In genomic region chr6:900716-901605, GRCh38 we compare ENCODE assay signal across 18 cellular contexts.
DNase-seq lines count a peak whose midpoint lies in the region; ATAC-seq and TF ChIP-seq lines count a peak whose summit lies in the region.
"Had no signal": no experiment of that assay in that cellular context is flagged by ENCODE, and none has a peak within 500 bp of the region (broad histone marks: within the 10 kb centered on the region; RNA-seq: fewer than 3 reads in every experiment).

No MANE protein-coding gene starts in this region.

- H3K27me3 ChIP-seq in Caco-2 (replicated peaks; ENCODE audit: control insufficient read depth, insufficient read depth, low read length) (no peaks in the 10 kb centered on the region), body of pancreas (no peaks in the 10 kb centered on the region), left lung (no peaks in the 10 kb centered on the region), upper lobe of left lung (no peaks in the 10 kb centered on the region), Karpas-422 (ENCODE audit: low read length) (no peaks in the 10 kb centered on the region)

- TF ChIP-seq EP300 in upper lobe of left lung (IDR thresholded peaks at IDR 0.05), result no peak

- no peak overlapping the region for H2AFZ ChIP-seq in Karpas-422 (ENCODE audit: low read length)

- H3K79me2 ChIP-seq in Karpas-422 (ENCODE audit: low read length), result no peaks in the 10 kb centered on the region

- H3K27ac ChIP-seq in body of pancreas (peak overlapping the region; percentile 60 to 91 (median 76)), left lung (no peak overlapping the region), upper lobe of left lung (no peak overlapping the region), Karpas-422 (ENCODE audit: low read length) (no peak overlapping the region)
- H3K27ac ChIP-seq: RWPE1 had no signal

- no peaks in the 10 kb centered on the region for H3K27me3 Mint-ChIP-seq in Caco-2 (ENCODE audit: insufficient read depth, unreplicated experiment)

- peak overlapping the region; percentile 65 for H3K4me3 Mint-ChIP-seq in Caco-2 (ENCODE audit: unreplicated experiment)
- H3K4me3 Mint-ChIP-seq: CD8-positive, alpha-beta T cell; IgD-negative memory B cell had no signal

- TF ChIP-seq CTCF in Caco-2 (IDR thresholded peaks at IDR 0.05; ENCODE audit: insufficient read depth in 1 of 2, low read depth in 1 of 2, low read length in 1 of 2, severe bottlenecking in 1 of 2, unreplicated experiment in 1 of 2) (no peak), body of pancreas (IDR thresholded peaks at IDR 0.05) (peak in 1 of 7 experiments; percentile 1), left lung (IDR thresholded peaks at IDR 0.05) (no peak), upper lobe of left lung (IDR thresholded peaks at IDR 0.05) (no peak)

- H3K36me3 ChIP-seq in Caco-2 (ENCODE audit: control insufficient read depth, insufficient read depth, low read length) (no peaks in the 10 kb centered on the region), body of pancreas (replicated peaks in 1 of 2; ENCODE audit: insufficient read depth in 1 of 2, low read depth in 2 of 2) (no peaks in the 10 kb centered on the region), left lung (no peaks in the 10 kb centered on the region), upper lobe of left lung (no peaks in the 10 kb centered on the region), Karpas-422 (ENCODE audit: insufficient read depth, low read length) (no peaks in the 10 kb centered on the region)

- CTCF ChIA-PET in Caco-2 (lab: Charles Lee), result no interaction called here

- POLR2A ChIA-PET in Caco-2 (lab: Charles Lee), result no interaction called here

- H4K20me1 ChIP-seq in Karpas-422 (ENCODE audit: insufficient read depth, low read depth, low read length), result no peaks in the 10 kb centered on the region

- H3K4me1 Mint-ChIP-seq in Caco-2 (ENCODE audit: low read depth, unreplicated experiment), result peaks cover 12% of the 10 kb centered on the region

- ATAC-seq in body of pancreas (peak; percentile 85), left lung (peak; percentile 57), GM21515 (IDR thresholded peaks at IDR 0.05; ENCODE audit: unreplicated experiment) (no peak), upper lobe of left lung (ENCODE audit: low FRiP score in 2 of 2) (no peak)
- ATAC-seq: CD8-positive, alpha-beta T cell had no signal

- TF ChIP-seq POLR2A in body of pancreas (IDR thresholded peaks at IDR 0.05) (peak; percentile 26 to 50 (median 48)), upper lobe of left lung (IDR thresholded peaks at IDR 0.05) (no peak)

- BruUV-seq in Caco-2 (replicated peaks; lab: Mats Ljungman, UMichigan), result no TSS peak

- no peaks in the 10 kb centered on the region for H3K36me3 Mint-ChIP-seq in Caco-2 (ENCODE audit: insufficient read depth, unreplicated experiment)
- H3K36me3 Mint-ChIP-seq: CD8-positive, alpha-beta T cell had no signal

- no peaks in the 10 kb centered on the region for H3K9me2 ChIP-seq in Karpas-422 (replicated peaks; ENCODE audit: insufficient read depth, low read length)

- intact Hi-C loops in Caco-2 (cut with micrococcal nuclease; ENCODE audit: unreplicated experiment), result no loop called here
- intact Hi-C loops in body of pancreas (cut with DNase I), result no loop called here
- intact Hi-C loops in left lung (cut with DNase I), result no loop called here

- H3K4me1 ChIP-seq in Caco-2 (0 out of 2 replicates have a peak, but pooled peaks cover 8% of the 10 kb centered on the region), body of pancreas (peaks cover 23% of the 10 kb centered on the region), left lung (no peaks in the 10 kb centered on the region), upper lobe of left lung (peaks cover 0 to 11% (median 7%) of the 10 kb centered on the region in 4 donors), Karpas-422 (ENCODE audit: low read length) (no peaks in the 10 kb centered on the region)

- no peak for DNase-seq in Caco-2
- peak; percentile 49 to 79 (median 76) for DNase-seq in body of pancreas
- DNase-seq in left lung, result no peak
- peak; percentile 55 for DNase-seq in renal cortical epithelial cell (ENCODE audit: low read depth)
- DNase-seq in upper lobe of left lung, result no peak
- DNase-seq in Karpas-422, result no peak
- no peak for DNase-seq in stimulated activated naive CD4-positive, alpha-beta T cell treated with Interleukin-2 at 50 U/mL for 16 hours (lab: John Stamatoyannopoulos, UW)
- DNase-seq: AML-193; CD8-positive, alpha-beta T cell; DMS79; H7; NCI-H1105; NCI-H1694 treated with DMSO at 0.1 percent for 48 hours; NCI-H226; NCI-H524 treated with DMSO at 0.1 percent for 48 hours had no signal

- peaks cover 10% of the 10 kb centered on the region for H3K9me3 Mint-ChIP-seq in Caco-2 (ENCODE audit: unreplicated experiment)
- H3K9me3 Mint-ChIP-seq: CD8-positive, alpha-beta T cell; IgD-negative memory B cell had no signal

- H3K9ac ChIP-seq in Karpas-422 (ENCODE audit: low read length), result no peak overlapping the region

- 17 to 26% methylated on average over 24 of the region's 24 CpGs for WGBS in body of pancreas, 2 donors
- WGBS in upper lobe of left lung, 2 donors, result 63 to 66% methylated on average over 24 of the region's 24 CpGs

- no peak overlapping the region for H3K4me3 ChIP-seq in Caco-2 (ENCODE audit: low read depth, low read length)
- H3K4me3 ChIP-seq in body of pancreas, result no peak overlapping the region
- no peak overlapping the region for H3K4me3 ChIP-seq in left lung
- H3K4me3 ChIP-seq in upper lobe of left lung, result no peak overlapping the region
- no peak overlapping the region for H3K4me3 ChIP-seq in Karpas-422 (ENCODE audit: low read length)

- H3K9me3 ChIP-seq in Caco-2 (no peaks in the 10 kb centered on the region; the same call in 1 of the 2 replicates), body of pancreas (no peaks in the 10 kb centered on the region), left lung (no peaks in the 10 kb centered on the region), upper lobe of left lung (no peaks in the 10 kb centered on the region), Karpas-422 (ENCODE audit: low read length) (no peaks in the 10 kb centered on the region)

- H3K27ac Mint-ChIP-seq in Caco-2 (ENCODE audit: unreplicated experiment), result peak overlapping the region; percentile 31
- H3K27ac Mint-ChIP-seq: CD8-positive, alpha-beta T cell; IgD-negative memory B cell had no signal

- no peak overlapping the region for H3K4me2 ChIP-seq in Karpas-422 (ENCODE audit: low read depth, low read length, poor library complexity, severe bottlenecking)

Comparison
In these comparisons a context has a peak if more than half of its experiments do, and no peak if none do; other contexts are left out.
1. DNase-seq: peak in body of pancreas (4 of 4) and renal cortical epithelial cell (single experiment); none in Caco-2 (0 of 2), left lung (0 of 2), upper lobe of left lung (0 of 2), Karpas-422 (single experiment) and stimulated activated naive CD4-positive, alpha-beta T cell treated with Interleukin-2 at 50 U/mL for 16 hours (single experiment).
2. ATAC-seq: peak in body of pancreas (single experiment) and left lung (single experiment); none in GM21515 (single experiment) and upper lobe of left lung (0 of 2).
3. H3K27ac ChIP-seq: peak in body of pancreas (4 of 4); none in left lung (0 of 2), upper lobe of left lung (0 of 4) and Karpas-422 (single experiment).
4. POLR2A ChIP-seq: peak in body of pancreas (3 of 3); none in upper lobe of left lung (0 of 4).